In genomic region chr19:43457809-43458208, GRCh38 we compare ENCODE assay signal across 2 cellular contexts.
TF ChIP-seq lines count a peak whose summit lies in the region.

No MANE protein-coding gene starts in this region.

TF ChIP-seq in K562, 482 proteins besides CTCF, POLR2A, EP300 and RAD21 (continues in another document):
- TF ChIP-seq VEZF1 (CRISPR knock-in tag; IDR thresholded peaks at IDR 0.05): no peak
- TF ChIP-seq NR1H2 (CRISPR knock-in tag; IDR thresholded peaks at IDR 0.05): no peak
- peak; percentile 43; the same call in 1 of the 2 replicates for TF ChIP-seq MAFK (IDR thresholded peaks at IDR 0.05; ENCODE audit: low read length)
- peak; percentile 78 for TF ChIP-seq NFE2 (IDR thresholded peaks at IDR 0.05; ENCODE audit: low read depth)
- TF ChIP-seq CTBP1 (IDR thresholded peaks at IDR 0.05; ENCODE audit: borderline replicate concordance): peak; percentile 26; the same call in 1 of the 2 replicates
- TF ChIP-seq ZNF785 (CRISPR knock-in tag; IDR thresholded peaks at IDR 0.05): no peak
- no peak for TF ChIP-seq ZNF146 (CRISPR knock-in tag; IDR thresholded peaks at IDR 0.05; ENCODE audit: unreplicated experiment)
- no peak for TF ChIP-seq ZC3H11A (IDR thresholded peaks at IDR 0.05; ENCODE audit: low read depth, low read length)
- no peak for TF ChIP-seq NR2C1 (IDR thresholded peaks at IDR 0.05)
- no peak for TF ChIP-seq NR2C1 (tag; IDR thresholded peaks at IDR 0.05)
- TF ChIP-seq HMBOX1 (IDR thresholded peaks at IDR 0.05): no peak
- TF ChIP-seq MEIS2 (IDR thresholded peaks at IDR 0.05; ENCODE audit: partially characterized antibody): peak; percentile 66
- peak; percentile 18; the same call in 1 of the 2 replicates for TF ChIP-seq PKNOX1 (IDR thresholded peaks at IDR 0.05)
- TF ChIP-seq FOXP4 (CRISPR knock-in tag; IDR thresholded peaks at IDR 0.05; ENCODE audit: borderline replicate concordance): no peak
- TF ChIP-seq MCM5 (IDR thresholded peaks at IDR 0.05; ENCODE audit: low read depth): no peak
- no peak for TF ChIP-seq ARID3B (CRISPR knock-in tag; IDR thresholded peaks at IDR 0.05; ENCODE audit: borderline replicate concordance)
- TF ChIP-seq SPI1 (IDR thresholded peaks at IDR 0.05; ENCODE audit: borderline replicate concordance, low read depth, low read length): no peak
- TF ChIP-seq FOXK2 (conservative IDR thresholded peaks at IDR 0.05 in 1 of 2, IDR thresholded peaks at IDR 0.05 in 1 of 2; ENCODE audit: low read depth in 2 of 2): 0 out of 4 replicates have a peak, but pooled peaks of 1 of the 2 experiments have one; percentile 38
- no peak for TF ChIP-seq FOXJ3 (CRISPR knock-in tag; IDR thresholded peaks at IDR 0.05)
- TF ChIP-seq POLR2G (IDR thresholded peaks at IDR 0.05; ENCODE audit: low read depth, low read length): no peak
- TF ChIP-seq PHF20 (IDR thresholded peaks at IDR 0.05; ENCODE audit: partially characterized antibody): no peak
- no peak for TF ChIP-seq MYNN (IDR thresholded peaks at IDR 0.05)
- TF ChIP-seq MYNN (CRISPR knock-in tag; IDR thresholded peaks at IDR 0.05): no peak
- no peak for TF ChIP-seq ZNF639 (CRISPR knock-in tag; conservative IDR thresholded peaks at IDR 0.05 in 1 of 2, IDR thresholded peaks at IDR 0.05 in 1 of 2)
- no peak for TF ChIP-seq EGR1 (conservative IDR thresholded peaks at IDR 0.05)
- no peak for TF ChIP-seq DDX20 (tag; IDR thresholded peaks at IDR 0.05; ENCODE audit: low read depth)

TF ChIP-seq in SK-N-SH treated with all-trans-retinoic acid at 6 μM for 48 hours, 23 proteins besides CTCF, POLR2A, EP300 and RAD21:
- TF ChIP-seq TSHZ2 (CRISPR knock-in tag; IDR thresholded peaks at IDR 0.05): no peak
- no peak for TF ChIP-seq CREB5 (CRISPR knock-in tag; IDR thresholded peaks at IDR 0.05; ENCODE audit: low read depth)
- no peak for TF ChIP-seq ISL1 (CRISPR knock-in tag; IDR thresholded peaks at IDR 0.05)
- TF ChIP-seq BACH2 (CRISPR knock-in tag; IDR thresholded peaks at IDR 0.05; ENCODE audit: borderline replicate concordance): no peak
- TF ChIP-seq OSR1 (CRISPR knock-in tag; IDR thresholded peaks at IDR 0.05): no peak
- TF ChIP-seq PPARA (CRISPR knock-in tag; IDR thresholded peaks at IDR 0.05; ENCODE audit: borderline replicate concordance): no peak
- no peak for TF ChIP-seq ZNF70 (CRISPR knock-in tag; IDR thresholded peaks at IDR 0.05)
- TF ChIP-seq POU6F1 (CRISPR knock-in tag; IDR thresholded peaks at IDR 0.05; ENCODE audit: borderline replicate concordance, low read depth): no peak
- TF ChIP-seq GLIS3 (CRISPR knock-in tag; IDR thresholded peaks at IDR 0.05): no peak
- no peak for TF ChIP-seq TOX (CRISPR knock-in tag; IDR thresholded peaks at IDR 0.05; ENCODE audit: borderline replicate concordance)
- TF ChIP-seq CSRNP3 (CRISPR knock-in tag; IDR thresholded peaks at IDR 0.05): no peak
- no peak for TF ChIP-seq RARB (CRISPR knock-in tag; IDR thresholded peaks at IDR 0.05)
